1 cellular context compared by ENCODE assay signal in the genomic region with DNA sequence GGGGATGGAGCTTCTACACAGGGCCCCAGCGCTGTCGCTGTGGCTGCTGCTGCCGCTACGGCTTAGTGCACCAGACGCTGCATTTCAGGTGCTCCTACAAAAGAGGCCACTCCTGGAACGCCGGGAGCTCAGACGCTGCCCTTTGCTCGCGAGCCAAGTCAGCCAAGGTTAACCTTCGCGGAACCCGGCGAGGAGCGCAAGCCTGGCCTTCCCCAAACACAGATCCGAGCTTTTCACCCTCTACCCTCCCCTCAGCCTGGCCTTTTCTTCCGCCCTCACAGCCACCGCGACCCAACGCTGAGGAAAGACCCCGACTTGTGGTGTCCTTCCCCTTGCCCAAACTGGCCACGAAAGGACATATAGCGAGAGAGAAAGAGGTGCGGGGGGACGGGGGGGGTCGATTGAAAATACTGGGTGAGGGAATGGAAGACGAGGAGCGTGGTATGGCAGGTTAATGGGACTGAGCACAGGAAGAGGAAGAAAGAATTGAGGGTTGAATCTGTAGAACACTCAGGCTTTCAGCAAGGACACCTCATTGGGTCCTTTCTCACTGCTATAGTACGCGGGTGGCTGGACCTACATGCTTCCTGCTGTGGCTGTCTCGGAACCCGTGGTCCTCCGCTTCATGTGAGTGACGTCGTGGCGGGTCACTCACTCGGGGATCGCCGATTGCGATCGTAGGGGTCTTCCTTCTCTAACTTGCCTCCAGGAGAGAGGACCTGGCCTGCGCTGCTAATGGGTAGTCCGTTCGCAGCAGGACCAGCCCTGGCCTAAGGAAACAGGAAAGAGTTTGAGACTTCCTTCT.
A peak's percentile ranks its signal among the peaks of the same experiment; 100 is the strongest.
TF ChIP-seq lines count a peak whose summit lies in the region.

A gene (plus strand): TSS at position 583 of the 805 bp plus-strand sequence. CDS start 8,460 bp downstream, outside the sequence.
A gene (minus strand): TSS at position 242 of the 805 bp plus-strand sequence. CDS start 7,249 bp downstream, outside the sequence.

TF ChIP-seq in K562, 482 proteins besides CTCF, POLR2A, EP300 and RAD21 (continued from another document and continues in another):
- TF ChIP-seq, protein P1, sequence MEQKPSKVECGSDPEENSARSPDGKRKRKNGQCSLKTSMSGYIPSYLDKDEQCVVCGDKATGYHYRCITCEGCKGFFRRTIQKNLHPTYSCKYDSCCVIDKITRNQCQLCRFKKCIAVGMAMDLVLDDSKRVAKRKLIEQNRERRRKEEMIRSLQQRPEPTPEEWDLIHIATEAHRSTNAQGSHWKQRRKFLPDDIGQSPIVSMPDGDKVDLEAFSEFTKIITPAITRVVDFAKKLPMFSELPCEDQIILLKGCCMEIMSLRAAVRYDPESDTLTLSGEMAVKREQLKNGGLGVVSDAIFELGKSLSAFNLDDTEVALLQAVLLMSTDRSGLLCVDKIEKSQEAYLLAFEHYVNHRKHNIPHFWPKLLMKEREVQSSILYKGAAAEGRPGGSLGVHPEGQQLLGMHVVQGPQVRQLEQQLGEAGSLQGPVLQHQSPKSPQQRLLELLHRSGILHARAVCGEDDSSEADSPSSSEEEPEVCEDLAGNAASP (IDR thresholded peaks at IDR 0.05), result no peak
- TF ChIP-seq ZNF354B (CRISPR knock-in tag; IDR thresholded peaks at IDR 0.05) (no peak), MTA3 (IDR thresholded peaks at IDR 0.05; ENCODE audit: borderline replicate concordance) (peak; percentile 10), TCF3 (CRISPR knock-in tag; IDR thresholded peaks at IDR 0.05) (peak; percentile 24; the same call in 1 of the 2 replicates), NRF1 (conservative IDR thresholded peaks at IDR 0.05 in 1 of 2, IDR thresholded peaks at IDR 0.05 in 1 of 2) (peak in 1 of 2 experiments; percentile 42; a peak in 1 of 4 replicates), NELFE (IDR thresholded peaks at IDR 0.05; ENCODE audit: insufficient read depth, insufficient read length) (no peak), ZNF408 (CRISPR knock-in tag; IDR thresholded peaks at IDR 0.05; ENCODE audit: low read depth) (no peak), HDAC2 (IDR thresholded peaks at IDR 0.05) (0 out of 2 replicates have a peak, but pooled peaks have one; percentile 38), CREB1 (IDR thresholded peaks at IDR 0.05) (peak; percentile 95), CREB1 (CRISPR knock-in tag; IDR thresholded peaks at IDR 0.05) (peak; percentile 94), ZEB2 (IDR thresholded peaks at IDR 0.05) (no peak), SOX6 (IDR thresholded peaks at IDR 0.05) (no peak), SMARCA4 (IDR thresholded peaks at IDR 0.05) (no peak), CREM (IDR thresholded peaks at IDR 0.05; ENCODE audit: low read depth) (peak; percentile 94), ZNF224 (CRISPR knock-in tag; IDR thresholded peaks at IDR 0.05) (no peak), RB1 (IDR thresholded peaks at IDR 0.05; ENCODE audit: low read depth) (no peak), ZNF79 (CRISPR knock-in tag; IDR thresholded peaks at IDR 0.05; ENCODE audit: low read depth) (no peak), RAD51 (IDR thresholded peaks at IDR 0.05; ENCODE audit: borderline replicate concordance, low read depth) (no peak), MXI1 (IDR thresholded peaks at IDR 0.05; ENCODE audit: low read depth, low read length) (peak; percentile 24; the same call in 1 of the 2 replicates), ZNF175 (CRISPR knock-in tag; IDR thresholded peaks at IDR 0.05; ENCODE audit: low read depth) (no peak), SLC30A9 (CRISPR knock-in tag; IDR thresholded peaks at IDR 0.05) (no peak), ARID2 (IDR thresholded peaks at IDR 0.05) (no peak), NCOA2 (IDR thresholded peaks at IDR 0.05; ENCODE audit: partially characterized antibody in 2 of 2) (peak in 1 of 2 experiments; percentile 99), PML (IDR thresholded peaks at IDR 0.05; ENCODE audit: low read length) (peak; percentile 79; the same call in 1 of the 2 replicates)
- TF ChIP-seq, protein P2, sequence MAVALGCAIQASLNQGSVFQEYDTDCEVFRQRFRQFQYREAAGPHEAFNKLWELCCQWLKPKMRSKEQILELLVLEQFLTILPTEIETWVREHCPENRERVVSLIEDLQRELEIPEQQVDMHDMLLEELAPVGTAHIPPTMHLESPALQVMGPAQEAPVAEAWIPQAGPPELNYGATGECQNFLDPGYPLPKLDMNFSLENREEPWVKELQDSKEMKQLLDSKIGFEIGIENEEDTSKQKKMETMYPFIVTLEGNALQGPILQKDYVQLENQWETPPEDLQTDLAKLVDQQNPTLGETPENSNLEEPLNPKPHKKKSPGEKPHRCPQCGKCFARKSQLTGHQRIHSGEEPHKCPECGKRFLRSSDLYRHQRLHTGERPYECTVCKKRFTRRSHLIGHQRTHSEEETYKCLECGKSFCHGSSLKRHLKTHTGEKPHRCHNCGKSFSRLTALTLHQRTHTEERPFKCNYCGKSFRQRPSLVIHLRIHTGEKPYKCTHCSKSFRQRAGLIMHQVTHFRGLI (CRISPR knock-in tag; IDR thresholded peaks at IDR 0.05), result no peak
- TF ChIP-seq, protein P3, sequence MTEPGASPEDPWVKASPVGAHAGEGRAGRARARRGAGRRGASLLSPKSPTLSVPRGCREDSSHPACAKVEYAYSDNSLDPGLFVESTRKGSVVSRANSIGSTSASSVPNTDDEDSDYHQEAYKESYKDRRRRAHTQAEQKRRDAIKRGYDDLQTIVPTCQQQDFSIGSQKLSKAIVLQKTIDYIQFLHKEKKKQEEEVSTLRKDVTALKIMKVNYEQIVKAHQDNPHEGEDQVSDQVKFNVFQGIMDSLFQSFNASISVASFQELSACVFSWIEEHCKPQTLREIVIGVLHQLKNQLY (CRISPR knock-in tag; conservative IDR thresholded peaks at IDR 0.05), result no peak
- TF ChIP-seq, protein P4, sequence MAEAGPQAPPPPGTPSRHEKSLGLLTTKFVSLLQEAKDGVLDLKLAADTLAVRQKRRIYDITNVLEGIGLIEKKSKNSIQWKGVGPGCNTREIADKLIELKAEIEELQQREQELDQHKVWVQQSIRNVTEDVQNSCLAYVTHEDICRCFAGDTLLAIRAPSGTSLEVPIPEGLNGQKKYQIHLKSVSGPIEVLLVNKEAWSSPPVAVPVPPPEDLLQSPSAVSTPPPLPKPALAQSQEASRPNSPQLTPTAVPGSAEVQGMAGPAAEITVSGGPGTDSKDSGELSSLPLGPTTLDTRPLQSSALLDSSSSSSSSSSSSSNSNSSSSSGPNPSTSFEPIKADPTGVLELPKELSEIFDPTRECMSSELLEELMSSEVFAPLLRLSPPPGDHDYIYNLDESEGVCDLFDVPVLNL (CRISPR knock-in tag; IDR thresholded peaks at IDR 0.05; ENCODE audit: low read depth), result no peak
- TF ChIP-seq, protein P5, sequence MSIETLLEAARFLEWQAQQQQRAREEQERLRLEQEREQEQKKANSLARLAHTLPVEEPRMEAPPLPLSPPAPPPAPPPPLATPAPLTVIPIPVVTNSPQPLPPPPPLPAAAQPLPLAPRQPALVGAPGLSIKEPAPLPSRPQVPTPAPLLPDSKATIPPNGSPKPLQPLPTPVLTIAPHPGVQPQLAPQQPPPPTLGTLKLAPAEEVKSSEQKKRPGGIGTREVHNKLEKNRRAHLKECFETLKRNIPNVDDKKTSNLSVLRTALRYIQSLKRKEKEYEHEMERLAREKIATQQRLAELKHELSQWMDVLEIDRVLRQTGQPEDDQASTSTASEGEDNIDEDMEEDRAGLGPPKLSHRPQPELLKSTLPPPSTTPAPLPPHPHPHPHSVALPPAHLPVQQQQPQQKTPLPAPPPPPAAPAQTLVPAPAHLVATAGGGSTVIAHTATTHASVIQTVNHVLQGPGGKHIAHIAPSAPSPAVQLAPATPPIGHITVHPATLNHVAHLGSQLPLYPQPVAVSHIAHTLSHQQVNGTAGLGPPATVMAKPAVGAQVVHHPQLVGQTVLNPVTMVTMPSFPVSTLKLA (conservative IDR thresholded peaks at IDR 0.05), result peak; percentile 89 to 94
- TF ChIP-seq, protein P6, sequence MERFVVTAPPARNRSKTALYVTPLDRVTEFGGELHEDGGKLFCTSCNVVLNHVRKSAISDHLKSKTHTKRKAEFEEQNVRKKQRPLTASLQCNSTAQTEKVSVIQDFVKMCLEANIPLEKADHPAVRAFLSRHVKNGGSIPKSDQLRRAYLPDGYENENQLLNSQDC (CRISPR knock-in tag; IDR thresholded peaks at IDR 0.05), result no peak
- TF ChIP-seq, protein P7, sequence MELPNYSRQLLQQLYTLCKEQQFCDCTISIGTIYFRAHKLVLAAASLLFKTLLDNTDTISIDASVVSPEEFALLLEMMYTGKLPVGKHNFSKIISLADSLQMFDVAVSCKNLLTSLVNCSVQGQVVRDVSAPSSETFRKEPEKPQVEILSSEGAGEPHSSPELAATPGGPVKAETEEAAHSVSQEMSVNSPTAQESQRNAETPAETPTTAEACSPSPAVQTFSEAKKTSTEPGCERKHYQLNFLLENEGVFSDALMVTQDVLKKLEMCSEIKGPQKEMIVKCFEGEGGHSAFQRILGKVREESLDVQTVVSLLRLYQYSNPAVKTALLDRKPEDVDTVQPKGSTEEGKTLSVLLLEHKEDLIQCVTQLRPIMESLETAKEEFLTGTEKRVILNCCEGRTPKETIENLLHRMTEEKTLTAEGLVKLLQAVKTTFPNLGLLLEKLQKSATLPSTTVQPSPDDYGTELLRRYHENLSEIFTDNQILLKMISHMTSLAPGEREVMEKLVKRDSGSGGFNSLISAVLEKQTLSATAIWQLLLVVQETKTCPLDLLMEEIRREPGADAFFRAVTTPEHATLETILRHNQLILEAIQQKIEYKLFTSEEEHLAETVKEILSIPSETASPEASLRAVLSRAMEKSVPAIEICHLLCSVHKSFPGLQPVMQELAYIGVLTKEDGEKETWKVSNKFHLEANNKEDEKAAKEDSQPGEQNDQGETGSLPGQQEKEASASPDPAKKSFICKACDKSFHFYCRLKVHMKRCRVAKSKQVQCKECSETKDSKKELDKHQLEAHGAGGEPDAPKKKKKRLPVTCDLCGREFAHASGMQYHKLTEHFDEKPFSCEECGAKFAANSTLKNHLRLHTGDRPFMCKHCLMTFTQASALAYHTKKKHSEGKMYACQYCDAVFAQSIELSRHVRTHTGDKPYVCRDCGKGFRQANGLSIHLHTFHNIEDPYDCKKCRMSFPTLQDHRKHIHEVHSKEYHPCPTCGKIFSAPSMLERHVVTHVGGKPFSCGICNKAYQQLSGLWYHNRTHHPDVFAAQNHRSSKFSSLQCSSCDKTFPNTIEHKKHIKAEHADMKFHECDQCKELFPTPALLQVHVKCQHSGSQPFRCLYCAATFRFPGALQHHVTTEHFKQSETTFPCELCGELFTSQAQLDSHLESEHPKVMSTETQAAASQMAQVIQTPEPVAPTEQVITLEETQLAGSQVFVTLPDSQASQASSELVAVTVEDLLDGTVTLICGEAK (IDR thresholded peaks at IDR 0.05), result peak; percentile 63
- TF ChIP-seq, protein P7 (CRISPR knock-in tag; IDR thresholded peaks at IDR 0.05), result no peak
- TF ChIP-seq, protein P8, sequence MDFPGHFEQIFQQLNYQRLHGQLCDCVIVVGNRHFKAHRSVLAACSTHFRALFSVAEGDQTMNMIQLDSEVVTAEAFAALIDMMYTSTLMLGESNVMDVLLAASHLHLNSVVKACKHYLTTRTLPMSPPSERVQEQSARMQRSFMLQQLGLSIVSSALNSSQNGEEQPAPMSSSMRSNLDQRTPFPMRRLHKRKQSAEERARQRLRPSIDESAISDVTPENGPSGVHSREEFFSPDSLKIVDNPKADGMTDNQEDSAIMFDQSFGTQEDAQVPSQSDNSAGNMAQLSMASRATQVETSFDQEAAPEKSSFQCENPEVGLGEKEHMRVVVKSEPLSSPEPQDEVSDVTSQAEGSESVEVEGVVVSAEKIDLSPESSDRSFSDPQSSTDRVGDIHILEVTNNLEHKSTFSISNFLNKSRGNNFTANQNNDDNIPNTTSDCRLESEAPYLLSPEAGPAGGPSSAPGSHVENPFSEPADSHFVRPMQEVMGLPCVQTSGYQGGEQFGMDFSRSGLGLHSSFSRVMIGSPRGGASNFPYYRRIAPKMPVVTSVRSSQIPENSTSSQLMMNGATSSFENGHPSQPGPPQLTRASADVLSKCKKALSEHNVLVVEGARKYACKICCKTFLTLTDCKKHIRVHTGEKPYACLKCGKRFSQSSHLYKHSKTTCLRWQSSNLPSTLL (IDR thresholded peaks at IDR 0.05), result no peak
- TF ChIP-seq, protein P9, sequence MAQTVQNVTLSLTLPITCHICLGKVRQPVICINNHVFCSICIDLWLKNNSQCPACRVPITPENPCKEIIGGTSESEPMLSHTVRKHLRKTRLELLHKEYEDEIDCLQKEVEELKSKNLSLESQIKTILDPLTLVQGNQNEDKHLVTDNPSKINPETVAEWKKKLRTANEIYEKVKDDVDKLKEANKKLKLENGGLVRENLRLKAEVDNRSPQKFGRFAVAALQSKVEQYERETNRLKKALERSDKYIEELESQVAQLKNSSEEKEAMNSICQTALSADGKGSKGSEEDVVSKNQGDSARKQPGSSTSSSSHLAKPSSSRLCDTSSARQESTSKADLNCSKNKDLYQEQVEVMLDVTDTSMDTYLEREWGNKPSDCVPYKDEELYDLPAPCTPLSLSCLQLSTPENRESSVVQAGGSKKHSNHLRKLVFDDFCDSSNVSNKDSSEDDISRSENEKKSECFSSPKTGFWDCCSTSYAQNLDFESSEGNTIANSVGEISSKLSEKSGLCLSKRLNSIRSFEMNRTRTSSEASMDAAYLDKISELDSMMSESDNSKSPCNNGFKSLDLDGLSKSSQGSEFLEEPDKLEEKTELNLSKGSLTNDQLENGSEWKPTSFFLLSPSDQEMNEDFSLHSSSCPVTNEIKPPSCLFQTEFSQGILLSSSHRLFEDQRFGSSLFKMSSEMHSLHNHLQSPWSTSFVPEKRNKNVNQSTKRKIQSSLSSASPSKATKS (CRISPR knock-in tag; IDR thresholded peaks at IDR 0.05), result no peak
- TF ChIP-seq, protein P10, sequence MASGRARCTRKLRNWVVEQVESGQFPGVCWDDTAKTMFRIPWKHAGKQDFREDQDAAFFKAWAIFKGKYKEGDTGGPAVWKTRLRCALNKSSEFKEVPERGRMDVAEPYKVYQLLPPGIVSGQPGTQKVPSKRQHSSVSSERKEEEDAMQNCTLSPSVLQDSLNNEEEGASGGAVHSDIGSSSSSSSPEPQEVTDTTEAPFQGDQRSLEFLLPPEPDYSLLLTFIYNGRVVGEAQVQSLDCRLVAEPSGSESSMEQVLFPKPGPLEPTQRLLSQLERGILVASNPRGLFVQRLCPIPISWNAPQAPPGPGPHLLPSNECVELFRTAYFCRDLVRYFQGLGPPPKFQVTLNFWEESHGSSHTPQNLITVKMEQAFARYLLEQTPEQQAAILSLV (tag; IDR thresholded peaks at IDR 0.05), result no peak
